ENCODE assay signal across 8 cellular contexts in the genomic region with DNA sequence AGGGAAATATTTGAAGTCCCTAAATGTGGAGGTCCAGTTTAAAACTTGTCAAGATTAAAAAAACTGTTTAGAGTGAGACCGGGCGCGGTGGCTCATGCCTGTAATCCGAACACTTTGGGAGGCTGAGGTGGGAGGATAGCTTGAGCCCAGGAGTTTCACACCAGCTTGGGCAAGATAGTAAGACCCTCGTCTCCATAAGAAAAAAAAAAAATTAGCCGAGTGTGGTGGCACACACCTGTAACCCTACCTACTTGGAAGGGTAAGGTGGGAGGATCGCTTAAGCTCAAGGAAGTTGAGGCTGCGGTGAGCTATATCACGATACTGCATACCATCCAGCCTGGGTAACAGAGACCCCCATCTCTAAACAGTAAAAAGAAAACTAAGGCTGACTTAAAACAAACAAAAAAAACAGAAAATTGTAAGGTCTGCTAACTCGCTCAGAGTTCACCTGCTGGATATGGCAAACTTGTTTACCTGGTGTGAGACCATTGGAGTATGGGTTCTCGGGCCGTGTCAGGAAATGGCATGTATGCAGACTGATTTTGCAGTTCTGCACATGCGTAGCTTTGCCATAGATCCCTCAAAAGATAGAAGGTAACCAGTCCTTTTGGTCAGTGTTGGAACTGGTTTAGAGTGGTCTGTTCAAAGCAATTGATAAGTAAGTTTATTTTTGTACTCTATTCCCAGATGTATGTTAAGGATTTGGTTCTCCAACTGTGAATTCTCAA. TPM values are rescaled to one million over a fixed set of nuclear protein-coding genes. Genes with fewer than 3 reads are reported as not detected.
DNase-seq lines count a peak whose midpoint lies in the region; ATAC-seq and TF ChIP-seq lines count a peak whose summit lies in the region.

No MANE protein-coding gene starts in this region.

- peaks cover 54% of the 10 kb centered on the region for H3K4me1 Mint-ChIP-seq in dendritic cell treated with granulocyte-macrophage colony-stimulating factor and Interleukin-4, amounts not matched to agents 40 ng/mL and 50 ng/mL, for 4 days (ENCODE audit: low read depth)
- H3K4me1 Mint-ChIP-seq in neural progenitor cell: peaks cover 26% of the 10 kb centered on the region

- H3K27ac ChIP-seq in C4-2B (peak overlapping the region; percentile 30), OCI-LY3 (ENCODE audit: low read length) (no peak overlapping the region), neural progenitor cell (no peak overlapping the region)

- no peaks in the 10 kb centered on the region for H3K9me3 ChIP-seq in OCI-LY3 (ENCODE audit: insufficient read depth, low read length)
- no peaks in the 10 kb centered on the region for H3K9me3 ChIP-seq in neural progenitor cell (ENCODE audit: low read depth)

- no peaks in the 10 kb centered on the region for H3K9me3 Mint-ChIP-seq in dendritic cell treated with granulocyte-macrophage colony-stimulating factor and Interleukin-4, amounts not matched to agents 40 ng/mL and 50 ng/mL, for 4 days
- H3K9me3 Mint-ChIP-seq in neural progenitor cell: no peaks in the 10 kb centered on the region

- H3K36me3 ChIP-seq in OCI-LY3 (replicated peaks; ENCODE audit: low read depth, low read length): peaks cover 37% of the 10 kb centered on the region
- H3K36me3 ChIP-seq in neural progenitor cell: no peaks in the 10 kb centered on the region

- H3K4me2 ChIP-seq in OCI-LY3 (ENCODE audit: low read length): peak overlapping the region; percentile 66
- H3K4me2 ChIP-seq in neural progenitor cell: peak overlapping the region; percentile 85

- H3K4me3 Mint-ChIP-seq in dendritic cell treated with granulocyte-macrophage colony-stimulating factor and Interleukin-4, amounts not matched to agents 40 ng/mL and 50 ng/mL, for 4 days: peak overlapping the region; percentile 61
- peak overlapping the region; percentile 96 for H3K4me3 Mint-ChIP-seq in neural progenitor cell

- peak overlapping the region; percentile 82 for H3K4me3 ChIP-seq in OCI-LY3 (ENCODE audit: low read length)
- peak overlapping the region; percentile 99 for H3K4me3 ChIP-seq in neural progenitor cell

- intact Hi-C loops in dendritic cell treated with granulocyte-macrophage colony-stimulating factor and Interleukin-4, amounts not matched to agents 40 ng/mL and 50 ng/mL, for 4 days (cut with micrococcal nuclease): no loop called here

- H3K27me3 ChIP-seq in OCI-LY3 (ENCODE audit: low read depth, low read length) (no peaks in the 10 kb centered on the region), neural progenitor cell (no peaks in the 10 kb centered on the region)

- H4K20me1 ChIP-seq in OCI-LY3 (ENCODE audit: insufficient read depth, low read length) (peaks cover 53% of the 10 kb centered on the region), neural progenitor cell (ENCODE audit: low read depth) (peaks cover 54% of the 10 kb centered on the region)

- no peaks in the 10 kb centered on the region for H3K27me3 Mint-ChIP-seq in dendritic cell treated with granulocyte-macrophage colony-stimulating factor and Interleukin-4, amounts not matched to agents 40 ng/mL and 50 ng/mL, for 4 days
- peaks cover 6% of the 10 kb centered on the region for H3K27me3 Mint-ChIP-seq in neural progenitor cell (ENCODE audit: insufficient read depth, low read depth)

- H3K9ac ChIP-seq in OCI-LY3 (ENCODE audit: low read length) (peak overlapping the region; percentile 87; the same call in 1 of the 2 replicates), neural progenitor cell (peak overlapping the region; percentile 95)

- ATAC-seq in GM19351 (IDR thresholded peaks at IDR 0.05; ENCODE audit: unreplicated experiment): no peak

- H2AFZ ChIP-seq in OCI-LY3 (ENCODE audit: low read depth, low read length) (no peak overlapping the region), neural progenitor cell (replicated peaks) (no peak overlapping the region)

- peaks cover 54% of the 10 kb centered on the region for H3K36me3 Mint-ChIP-seq in dendritic cell treated with granulocyte-macrophage colony-stimulating factor and Interleukin-4, amounts not matched to agents 40 ng/mL and 50 ng/mL, for 4 days (ENCODE audit: low read depth)
- H3K36me3 Mint-ChIP-seq in neural progenitor cell: peaks cover 14% of the 10 kb centered on the region

- peaks cover 4% of the 10 kb centered on the region for H3F3A ChIP-seq in neural progenitor cell (ENCODE audit: low read depth)

- H3K27ac Mint-ChIP-seq in dendritic cell treated with granulocyte-macrophage colony-stimulating factor and Interleukin-4, amounts not matched to agents 40 ng/mL and 50 ng/mL, for 4 days: no peak overlapping the region
- no peak overlapping the region for H3K27ac Mint-ChIP-seq in neural progenitor cell

- H3K4me1 ChIP-seq in OCI-LY3 (ENCODE audit: low read length): peaks cover 25% of the 10 kb centered on the region
- H3K4me1 ChIP-seq in neural progenitor cell: peaks cover 27% of the 10 kb centered on the region

- TF ChIP-seq CTCF in C4-2B (conservative IDR thresholded peaks at IDR 0.05) (no peak), OCI-LY3 (IDR thresholded peaks at IDR 0.05; ENCODE audit: low read depth, low read length) (no peak), neural progenitor cell (IDR thresholded peaks at IDR 0.05) (no peak)

- H3K79me2 ChIP-seq in OCI-LY3 (ENCODE audit: low read length): peaks cover 71% of the 10 kb centered on the region
- H3K79me2 ChIP-seq in neural progenitor cell (ENCODE audit: low read depth): peaks cover 71% of the 10 kb centered on the region

- DNase-seq in neural progenitor cell (ENCODE audit: low spot score): no peak
- no peak for DNase-seq in D341Med (ENCODE audit: low spot score)
- no peak for DNase-seq in foreskin melanocyte
- DNase-seq in anterior cingulate cortex (lab: John Stamatoyannopoulos, UW): no peak

RNA-seq across cellular contexts. Expression of gene RNF10, which starts 2.1 kb away (rescaled TPM):
- total RNA-seq in neural progenitor cell (ENCODE audit: low replicate concordance): 75.9 and 131 TPM in 2 replicates

RNA-seq across cellular contexts. Expression of gene COQ5, which starts 7.3 kb away (rescaled TPM):
- 66.7 and 72.7 TPM in 2 replicates for total RNA-seq in neural progenitor cell (ENCODE audit: low replicate concordance)

RNA-seq across cellular contexts. Expression of gene DYNLL1, which starts 40.3 kb away (rescaled TPM):
- 284 and 355 TPM in 2 replicates for total RNA-seq in neural progenitor cell (ENCODE audit: low replicate concordance)

RNA-seq across cellular contexts. Expression of gene POP5, which starts 45.0 kb away (rescaled TPM):
- 42.7 and 43.7 TPM in 2 replicates for total RNA-seq in neural progenitor cell (ENCODE audit: low replicate concordance)
